In genomic region chr4:76305971-76306881, GRCh38 we compare ENCODE assay signal across 8 cellular contexts.
DNase-seq lines count a peak whose midpoint lies in the region; ATAC-seq lines count a peak whose summit lies in the region.

Gene STBD1 (plus strand): TSS chr4:76306733. CDS start chr4:76306770, 37 bp downstream.

- in situ Hi-C loops in KBM-7 (cut with MboI; ENCODE audit: low pct_unique_long_range_greater_than_20kb, low sequenced_read_pairs), result no loop called here

- H3K4me3 ChIP-seq in skeletal muscle cell (ENCODE audit: low read depth, low read length), result peak within 1 kb of the TSS; percentile 74

- ATAC-seq in GM18868 (IDR thresholded peaks at IDR 0.05; ENCODE audit: unreplicated experiment), result no peak

- peak; percentile 78 for DNase-seq in GDM1 (lab: John Stamatoyannopoulos, UW)
- peak; percentile 73 for DNase-seq in KBM-7
- peak; percentile 22 for DNase-seq in T-helper 9 cell
- peak; percentile 25 for DNase-seq in central memory CD4-positive, alpha-beta T cell
- peak; percentile 22 for DNase-seq in inferior parietal cortex (ENCODE audit: extremely low spot score)
- DNase-seq in skeletal muscle cell (ENCODE audit: low read depth), result no peak
- no peak for DNase-seq in NCI-H1436 (lab: John Stamatoyannopoulos, UW)

Comparison
In these comparisons a context has a peak if more than half of its experiments do, and no peak if none do; other contexts are left out.
1. DNase-seq: peak in GDM1 (single experiment), KBM-7 (single experiment), T-helper 9 cell (single experiment), central memory CD4-positive, alpha-beta T cell (single experiment) and inferior parietal cortex (single experiment); none in skeletal muscle cell (single experiment) and NCI-H1436 (single experiment).